21 cellular contexts compared by ENCODE assay signal in genomic region chr14:102665665-102666064, GRCh38.
A peak's percentile ranks its signal among the peaks of the same experiment; 100 is the strongest.
DNase-seq lines count a peak whose midpoint lies in the region; ATAC-seq and TF ChIP-seq lines count a peak whose summit lies in the region.
"Had no signal": no experiment of that assay in that cellular context is flagged by ENCODE, and none has a peak within 500 bp of the region (broad histone marks: within the 10 kb centered on the region; RNA-seq: fewer than 3 reads in every experiment).

No MANE protein-coding gene starts in this region.

- no peak for DNase-seq in GM23338 (ENCODE audit: low spot score)
- peak; percentile 30 for DNase-seq in OCI-M1 (lab: John Stamatoyannopoulos, UW)
- peak; percentile 40 to 73 for DNase-seq in erythroblast (lab: John Stamatoyannopoulos, UW)
- no peak for DNase-seq in trophoblast cell
- no peak for DNase-seq in T-helper 1 cell
- DNase-seq in central memory CD4-positive, alpha-beta T cell, result no peak
- DNase-seq in activated CD8-positive, alpha-beta memory T cell treated with anti-CD3 and anti-CD28 coated beads, Interleukin-2, amount 10 ng/mL, durations not matched to agents 7 days and 5 days, result no peak
- DNase-seq: BE2C; CD4-positive, CD25-positive, alpha-beta regulatory T cell; GOT3; Kasumi-1; NCI-H1417; NCI-H1694 treated with DMSO at 0.1 percent for 48 hours; NCI-H2081 treated with DMSO at 0.1 percent for 48 hours; NCI-H2171 treated with DMSO at 0.1 percent for 48 hours; NCI-H524 treated with DMSO at 0.1 percent for 48 hours; SHP77 treated with DMSO at 0.1 percent for 48 hours had no signal

- H3K23ac ChIP-seq in trophoblast cell (ENCODE audit: low read length), result no peak overlapping the region

- H4K8ac ChIP-seq in trophoblast cell (ENCODE audit: low read depth, low read length), result no peak overlapping the region

- no peak for TF ChIP-seq CTCF in GM23338 (conservative IDR thresholded peaks at IDR 0.05; ENCODE audit: low read depth in 2 of 2)

- H3K36me3 ChIP-seq in GM23338 (ENCODE audit: insufficient read depth) (no peaks in the 10 kb centered on the region), trophoblast cell (ENCODE audit: control insufficient read depth in 1 of 2, insufficient read depth in 2 of 2, low read length in 2 of 2) (no peaks in the 10 kb centered on the region)
- H3K36me3 ChIP-seq: BE2C had no signal

- no peak overlapping the region for H2AK5ac ChIP-seq in trophoblast cell (ENCODE audit: low read length)

- WGBS in trophoblast cell (ENCODE audit: extremely low coverage, insufficient coverage, insufficient read length), result no CpG with 5 or more reads among the region's 1 CpG

- H4K12ac ChIP-seq in trophoblast cell (ENCODE audit: low read depth, low read length), result no peak overlapping the region

- H3K36me3 Mint-ChIP-seq in GM23338 (ENCODE audit: low read depth), result no peaks in the 10 kb centered on the region
- H3K36me3 Mint-ChIP-seq in activated CD8-positive, alpha-beta memory T cell treated with anti-CD3 and anti-CD28 coated beads, Interleukin-2, amount 10 ng/mL, durations not matched to agents 7 days and 5 days, result no peaks in the 10 kb centered on the region
- H3K36me3 Mint-ChIP-seq: CD4-positive, CD25-positive, alpha-beta regulatory T cell had no signal

- peaks cover 3% of the 10 kb centered on the region for H3K27me3 Mint-ChIP-seq in GM23338 (ENCODE audit: insufficient read depth, low read depth, poor library complexity)
- no peaks in the 10 kb centered on the region for H3K27me3 Mint-ChIP-seq in activated CD8-positive, alpha-beta memory T cell treated with anti-CD3 and anti-CD28 coated beads, Interleukin-2, amount 10 ng/mL, durations not matched to agents 7 days and 5 days
- H3K27me3 Mint-ChIP-seq: CD4-positive, CD25-positive, alpha-beta regulatory T cell had no signal

- H3K27ac ChIP-seq in GM23338 (ENCODE audit: low read depth) (peak overlapping the region; percentile 24; the same call in 1 of the 2 replicates), trophoblast cell (ENCODE audit: low read depth, low read length) (no peak overlapping the region)
- H3K27ac ChIP-seq: RWPE1 had no signal

- no peak overlapping the region for H4K91ac ChIP-seq in trophoblast cell (ENCODE audit: low read depth, low read length)

- no peak overlapping the region for H3K27ac Mint-ChIP-seq in GM23338
- no peak overlapping the region for H3K27ac Mint-ChIP-seq in activated CD8-positive, alpha-beta memory T cell treated with anti-CD3 and anti-CD28 coated beads, Interleukin-2, amount 10 ng/mL, durations not matched to agents 7 days and 5 days

- H2BK120ac ChIP-seq in trophoblast cell (ENCODE audit: insufficient read depth, low read length, poor library complexity), result no peak overlapping the region

- ATAC-seq in GM23338 (no peak), GM18505 (IDR thresholded peaks at IDR 0.05; ENCODE audit: unreplicated experiment) (no peak)
- no peak for ATAC-seq in activated CD8-positive, alpha-beta memory T cell treated with anti-CD3 and anti-CD28 coated beads, Interleukin-2, amount 10 ng/mL, durations not matched to agents 7 days and 5 days
- ATAC-seq: HCT116, SK-N-SH treated with all-trans-retinoic acid at 6 μM for 48 hours had no signal

- no peaks in the 10 kb centered on the region for H3K9me3 ChIP-seq in trophoblast cell (ENCODE audit: insufficient read depth, low read depth, low read length)
- H3K9me3 ChIP-seq: BE2C had no signal

- H3K79me1 ChIP-seq in trophoblast cell (ENCODE audit: low read length), result peaks cover 2% of the 10 kb centered on the region

- no peak overlapping the region for H3K4me2 ChIP-seq in GM23338
- H3K4me2 ChIP-seq in trophoblast cell (ENCODE audit: low read length), result no peak overlapping the region

- peaks cover 93% of the 10 kb centered on the region for H3K79me2 ChIP-seq in GM23338 (replicated peaks; ENCODE audit: insufficient read depth)
- peaks cover 9% of the 10 kb centered on the region for H3K79me2 ChIP-seq in trophoblast cell (ENCODE audit: control insufficient read depth, insufficient read depth, low read length, poor library complexity)

- CTCF ChIA-PET in activated CD8-positive, alpha-beta memory T cell treated with anti-CD3 and anti-CD28 coated beads, Interleukin-2, amount 10 ng/mL, durations not matched to agents 7 days and 5 days (lab: Charles Lee), result no interaction called here

- H3K9me3 Mint-ChIP-seq in GM23338, result no peaks in the 10 kb centered on the region
- no peaks in the 10 kb centered on the region for H3K9me3 Mint-ChIP-seq in activated CD8-positive, alpha-beta memory T cell treated with anti-CD3 and anti-CD28 coated beads, Interleukin-2, amount 10 ng/mL, durations not matched to agents 7 days and 5 days (ENCODE audit: low read depth)
- H3K9me3 Mint-ChIP-seq: CD4-positive, CD25-positive, alpha-beta regulatory T cell had no signal

- H2BK5ac ChIP-seq in trophoblast cell (ENCODE audit: low read depth, low read length, poor library complexity), result no peak overlapping the region

- H3K4ac ChIP-seq in trophoblast cell (ENCODE audit: low read depth, low read length), result peak overlapping the region; percentile 71

- H3K4me3 ChIP-seq in GM23338 (no peak overlapping the region), trophoblast cell (ENCODE audit: low read depth, low read length) (no peak overlapping the region)

- no peak overlapping the region for H3K18ac ChIP-seq in trophoblast cell (ENCODE audit: low read length)

- no peak overlapping the region for H3K4me3 Mint-ChIP-seq in GM23338
- H3K4me3 Mint-ChIP-seq in activated CD8-positive, alpha-beta memory T cell treated with anti-CD3 and anti-CD28 coated beads, Interleukin-2, amount 10 ng/mL, durations not matched to agents 7 days and 5 days, result no peak overlapping the region
- H3K4me3 Mint-ChIP-seq: CD4-positive, CD25-positive, alpha-beta regulatory T cell had no signal

- H3K14ac ChIP-seq in trophoblast cell (ENCODE audit: low read length), result no peak overlapping the region

- H2AFZ ChIP-seq in GM23338 (no peak overlapping the region), trophoblast cell (ENCODE audit: insufficient read depth, low read length, poor library complexity) (no peak overlapping the region)

- H3K27me3 ChIP-seq in GM23338 (ENCODE audit: insufficient read depth) (no peaks in the 10 kb centered on the region), trophoblast cell (ENCODE audit: insufficient read depth, low read length) (no peaks in the 10 kb centered on the region)
- H3K27me3 ChIP-seq: BE2C had no signal

- H3F3A ChIP-seq in GM23338 (replicated peaks; ENCODE audit: low read depth), result no peaks in the 10 kb centered on the region

- TF ChIP-seq POLR2A in erythroblast (IDR thresholded peaks at IDR 0.05; ENCODE audit: low read length), result no peak
- TF ChIP-seq POLR2A in GM18505 (IDR thresholded peaks at IDR 0.05; ENCODE audit: borderline replicate concordance, extremely low read depth, insufficient read depth, insufficient read length), result no peak

- H2BK12ac ChIP-seq in trophoblast cell (ENCODE audit: low read length), result no peak overlapping the region

- H3K9ac ChIP-seq in trophoblast cell (ENCODE audit: low read length), result no peak overlapping the region

- peaks cover 51% of the 10 kb centered on the region for H3K4me1 Mint-ChIP-seq in GM23338
- no peaks in the 10 kb centered on the region for H3K4me1 Mint-ChIP-seq in activated CD8-positive, alpha-beta memory T cell treated with anti-CD3 and anti-CD28 coated beads, Interleukin-2, amount 10 ng/mL, durations not matched to agents 7 days and 5 days

- no peaks in the 10 kb centered on the region; the same call in 1 of the 2 replicates for H4K20me1 ChIP-seq in GM23338 (replicated peaks; ENCODE audit: insufficient read depth)

- H3K4me1 ChIP-seq in GM23338 (ENCODE audit: insufficient read depth) (peaks cover 35% of the 10 kb centered on the region), trophoblast cell (ENCODE audit: control insufficient read depth in 1 of 2, insufficient read depth in 2 of 2, low read length in 2 of 2) (peaks cover 10 to 18% of the 10 kb centered on the region in 2 experiments)

- H3K9me2 ChIP-seq in GM23338 (ENCODE audit: insufficient read depth), result no peaks in the 10 kb centered on the region

TF ChIP-seq in GM23338, 12 proteins besides CTCF, POLR2A, EP300 and RAD21 (continues in another document):
- TF ChIP-seq EZH2phosphoT487 (IDR thresholded peaks at IDR 0.05; ENCODE audit: unreplicated experiment) (no peak), JUNB (IDR thresholded peaks at IDR 0.05; ENCODE audit: unreplicated experiment) (no peak), STAT1 (IDR thresholded peaks at IDR 0.05; ENCODE audit: unreplicated experiment) (no peak), POLR2AphosphoS5 (IDR thresholded peaks at IDR 0.05; ENCODE audit: low read depth) (no peak)

Comparison
In these comparisons a context has a peak if more than half of its experiments do, and no peak if none do; other contexts are left out.
1. DNase-seq: peak in OCI-M1 (single experiment) and erythroblast (2 of 2); none in GM23338 (single experiment), trophoblast cell (0 of 2), T-helper 1 cell (0 of 5), central memory CD4-positive, alpha-beta T cell (single experiment) and activated CD8-positive, alpha-beta memory T cell treated with anti-CD3 and anti-CD28 coated beads, Interleukin-2, amount 10 ng/mL, durations not matched to agents 7 days and 5 days (single experiment).